ENCODE assay signal across 19 cellular contexts in genomic region chr7:157434701-157435100, GRCh38.
DNase-seq lines count a peak whose midpoint lies in the region; ATAC-seq and TF ChIP-seq lines count a peak whose summit lies in the region.
"Had no signal": no experiment of that assay in that cellular context is flagged by ENCODE, and none has a peak within 500 bp of the region (broad histone marks: within the 10 kb centered on the region; RNA-seq: fewer than 3 reads in every experiment).

No MANE protein-coding gene starts in this region.

- no peaks in the 10 kb centered on the region for H3K9me3 ChIP-seq in HEK293 (ENCODE audit: control insufficient read depth, insufficient read depth, low read depth, low read length)
- H3K9me3 ChIP-seq in RWPE2 (ENCODE audit: severe bottlenecking), result no peaks in the 10 kb centered on the region
- no peaks in the 10 kb centered on the region for H3K9me3 ChIP-seq in osteoblast (ENCODE audit: low read depth, low read length)
- H3K9me3 ChIP-seq in Caco-2, result no peaks in the 10 kb centered on the region
- no peaks in the 10 kb centered on the region for H3K9me3 ChIP-seq in colonic mucosa

- intact Hi-C loops in Caco-2 (cut with micrococcal nuclease; ENCODE audit: unreplicated experiment), result loop anchor here (5.0 kb wide), 1 partner anchor 918 kb away; no protein-coding TSS in a partner anchor
- intact Hi-C loops in colonic mucosa (cut with DNase I), result loop anchor here (5.0 kb wide), 2 partner anchors 443 to 973 kb away; no protein-coding TSS in a partner anchor

- no peaks in the 10 kb centered on the region for H3K79me2 ChIP-seq in osteoblast (ENCODE audit: insufficient read depth, low read length)

- H3K4me3 ChIP-seq in HEK293 (ENCODE audit: low read depth, low read length) (no peak overlapping the region), RWPE2 (ENCODE audit: severe bottlenecking) (no peak overlapping the region), osteoblast (ENCODE audit: insufficient read depth, low read length) (no peak overlapping the region), Caco-2 (ENCODE audit: low read depth, low read length) (no peak overlapping the region), colonic mucosa (no peak overlapping the region)

- H3K4me1 ChIP-seq in HEK293 (ENCODE audit: control insufficient read depth, insufficient read depth, low read length) (no peaks in the 10 kb centered on the region), RWPE2 (ENCODE audit: insufficient read depth, poor library complexity, severe bottlenecking) (no peaks in the 10 kb centered on the region), osteoblast (ENCODE audit: insufficient read depth, low read length) (peaks cover 6% of the 10 kb centered on the region), Caco-2 (no peaks in the 10 kb centered on the region), colonic mucosa (no peaks in the 10 kb centered on the region)

- CTCF ChIA-PET in HEK293 (lab: Yijun Ruan, JAX) (no interaction called here), Caco-2 (lab: Charles Lee) (interaction anchor here (0.6 kb wide), 1 partner anchor 179 kb away, joined by 3 read pairs; no protein-coding TSS in a partner anchor)

- H3K27me3 Mint-ChIP-seq in Caco-2 (ENCODE audit: insufficient read depth, unreplicated experiment), result peaks cover 4% of the 10 kb centered on the region
- H3K27me3 Mint-ChIP-seq: T-helper 17 cell had no signal

- H3K27me3 ChIP-seq in RWPE2 (ENCODE audit: insufficient read depth, poor library complexity, severe bottlenecking) (no peaks in the 10 kb centered on the region), osteoblast (ENCODE audit: insufficient read depth, low read length) (no peaks in the 10 kb centered on the region), Caco-2 (replicated peaks; ENCODE audit: control insufficient read depth, insufficient read depth, low read length) (no peaks in the 10 kb centered on the region), colonic mucosa (no peaks in the 10 kb centered on the region)

- H2AFZ ChIP-seq in osteoblast (ENCODE audit: low read length), result no peak overlapping the region

- peaks cover 8% of the 10 kb centered on the region for H3K9me3 Mint-ChIP-seq in Caco-2 (ENCODE audit: unreplicated experiment)

- ATAC-seq in RWPE2 (ENCODE audit: low read depth) (no peak), GM21737 (IDR thresholded peaks at IDR 0.05; ENCODE audit: unreplicated experiment) (no peak)
- ATAC-seq: T-helper 17 cell had no signal

- BruUV-seq in Caco-2 (replicated peaks; lab: Mats Ljungman, UMichigan), result no TSS peak

- POLR2A ChIA-PET in HEK293 (lab: Yijun Ruan, JAX), result no interaction called here
- POLR2A ChIA-PET in Caco-2 (lab: Charles Lee), result no interaction called here

- H3K4me2 ChIP-seq in osteoblast (ENCODE audit: insufficient read depth, low read length), result no peak overlapping the region

- H3K27ac Mint-ChIP-seq in Caco-2 (ENCODE audit: unreplicated experiment), result no peak overlapping the region
- H3K27ac Mint-ChIP-seq: T-helper 17 cell had no signal

- no peak overlapping the region for H3K4me3 Mint-ChIP-seq in Caco-2 (ENCODE audit: unreplicated experiment)
- H3K4me3 Mint-ChIP-seq: CD14-positive monocyte, T-helper 17 cell had no signal

- no peaks in the 10 kb centered on the region for H3K36me3 ChIP-seq in HEK293 (ENCODE audit: control insufficient read depth in 2 of 2, insufficient read depth in 1 of 2, low read length in 2 of 2)
- no peaks in the 10 kb centered on the region for H3K36me3 ChIP-seq in RWPE2 (ENCODE audit: low read depth)
- no peaks in the 10 kb centered on the region for H3K36me3 ChIP-seq in osteoblast (ENCODE audit: insufficient read depth, low read length)
- H3K36me3 ChIP-seq in Caco-2 (ENCODE audit: control insufficient read depth, insufficient read depth, low read length), result no peaks in the 10 kb centered on the region
- no peaks in the 10 kb centered on the region for H3K36me3 ChIP-seq in colonic mucosa

- H3K36me3 Mint-ChIP-seq in Caco-2 (ENCODE audit: insufficient read depth, unreplicated experiment), result peaks cover 4% of the 10 kb centered on the region
- H3K36me3 Mint-ChIP-seq: CD14-positive monocyte had no signal

- no peak overlapping the region for H3K9ac ChIP-seq in colonic mucosa (ENCODE audit: low read depth in 2 of 2, low read length in 2 of 2)

- TF ChIP-seq CTCF in HEK293 (tag by site-specific recombination; IDR thresholded peaks at IDR 0.05), result no peak
- no peak for TF ChIP-seq CTCF in RWPE2 (IDR thresholded peaks at IDR 0.05; ENCODE audit: poor library complexity, severe bottlenecking)
- TF ChIP-seq CTCF in osteoblast (IDR thresholded peaks at IDR 0.05; ENCODE audit: extremely low read depth, low read depth, low read length), result no peak
- no peak for TF ChIP-seq CTCF in Caco-2 (IDR thresholded peaks at IDR 0.05; ENCODE audit: insufficient read depth in 1 of 2, low read depth in 1 of 2, low read length in 1 of 2, severe bottlenecking in 1 of 2, unreplicated experiment in 1 of 2)
- no peak for TF ChIP-seq CTCF in colonic mucosa (IDR thresholded peaks at IDR 0.05)

- no peaks in the 10 kb centered on the region for H4K20me1 ChIP-seq in osteoblast (ENCODE audit: insufficient read depth, low read length)

- DNase-seq in NCI-H526 (lab: John Stamatoyannopoulos, UW), result peak; percentile 65 to 81
- peak; percentile 32 for DNase-seq in RWPE2 (ENCODE audit: low spot score)
- DNase-seq in osteoblast (ENCODE audit: insufficient read length, low spot score, missing footprints), result peak; percentile 64
- no peak for DNase-seq in Caco-2
- DNase-seq in colonic mucosa, result no peak
- DNase-seq: ACHN, AML-193, COR-L47, DMS153, GOT3, Karpas-422, NCI-H1436, NCI-H2029 treated with DMSO at 0.1 percent for 48 hours, NCI-H2227 treated with DMSO at 0.1 percent for 48 hours, NCI-H69, T-helper 17 cell had no signal

- no peak overlapping the region for H3K27ac ChIP-seq in HEK293 (ENCODE audit: extremely low read depth, low read depth, low read length)
- no peak overlapping the region for H3K27ac ChIP-seq in RWPE2 (ENCODE audit: poor library complexity, severe bottlenecking)
- no peak overlapping the region for H3K27ac ChIP-seq in osteoblast (ENCODE audit: low read depth, low read length)
- no peak overlapping the region for H3K27ac ChIP-seq in colonic mucosa

- peaks cover 14% of the 10 kb centered on the region for H3K4me1 Mint-ChIP-seq in Caco-2 (ENCODE audit: low read depth, unreplicated experiment)

TF ChIP-seq in HEK293, 187 proteins besides CTCF, POLR2A, EP300 and RAD21:
- TF ChIP-seq ZBTB17 (tag by site-specific recombination; IDR thresholded peaks at IDR 0.05), result peak; percentile 44; the same call in 1 of the 2 replicates
- no peak for TF ChIP-seq ZNF423 (tag by site-specific recombination; IDR thresholded peaks at IDR 0.05)

Comparison
In these comparisons a context has a peak if more than half of its experiments do, and no peak if none do; other contexts are left out.
1. DNase-seq: peak in NCI-H526 (2 of 2), RWPE2 (single experiment) and osteoblast (single experiment); none in Caco-2 (0 of 2) and colonic mucosa (single experiment).